ENCODE assay signal across 1 cellular context in genomic region chr2:198700330-198700729, GRCh38.
TF ChIP-seq lines count a peak whose summit lies in the region.

No MANE protein-coding gene starts in this region.

TF ChIP-seq in GM12878, 131 proteins besides CTCF, POLR2A, EP300 and RAD21 (continued from another document):
- TF ChIP-seq RELB (IDR thresholded peaks at IDR 0.05; ENCODE audit: low read depth) (peak; percentile 40; the same call in 1 of the 2 replicates), IKZF2 (IDR thresholded peaks at IDR 0.05) (peak; percentile 30 to 41; a peak in 2 of 4 replicates), SUZ12 (IDR thresholded peaks at IDR 0.05; ENCODE audit: unreplicated experiment) (no peak), JUND (IDR thresholded peaks at IDR 0.05; ENCODE audit: low read depth, low read length) (no peak), MEF2B (IDR thresholded peaks at IDR 0.05; ENCODE audit: partially characterized antibody, poor library complexity, severe bottlenecking) (peak; percentile 86), MTA2 (IDR thresholded peaks at IDR 0.05; ENCODE audit: low read depth) (peak; percentile 69; the same call in 1 of the 2 replicates), SRF (IDR thresholded peaks at IDR 0.05; ENCODE audit: low read depth in 2 of 2, low read length in 2 of 2) (no peak), USF2 (IDR thresholded peaks at IDR 0.05; ENCODE audit: borderline replicate concordance, low read depth, low read length) (no peak), BHLHE40 (IDR thresholded peaks at IDR 0.05; ENCODE audit: borderline replicate concordance in 1 of 2, low read depth in 2 of 2, low read length in 1 of 2) (peak in 1 of 2 experiments; percentile 31; a peak in 1 of 4 replicates), SMARCA5 (IDR thresholded peaks at IDR 0.05) (no peak), RELA (IDR thresholded peaks at IDR 0.05; ENCODE audit: borderline replicate concordance, partially characterized antibody) (no peak), ATF7 (IDR thresholded peaks at IDR 0.05; ENCODE audit: low read depth) (peak; percentile 13; the same call in 1 of the 2 replicates)
